In the genomic region with DNA sequence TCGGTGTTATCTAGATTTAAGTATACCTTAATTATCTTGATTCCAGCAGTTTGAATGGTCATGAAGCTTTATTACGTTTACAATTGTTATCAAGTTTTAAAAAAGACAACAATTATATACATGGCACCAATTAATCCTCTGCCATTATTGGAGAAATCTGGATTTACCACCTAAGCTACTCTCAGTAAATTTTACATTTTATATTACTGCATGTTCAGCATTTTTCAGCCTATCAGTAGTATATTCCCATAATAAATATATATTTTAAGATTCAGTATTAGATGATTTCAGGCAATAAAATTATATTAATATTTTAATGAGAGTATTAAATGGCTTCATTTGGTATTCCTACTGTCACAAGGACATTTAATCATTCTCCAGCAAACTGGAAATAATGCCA, we compare ENCODE assay signal across 37 cellular contexts.
"Had no signal": no experiment of that assay in that cellular context is flagged by ENCODE, and none has a peak within 500 bp of the region (broad histone marks: within the 10 kb centered on the region; RNA-seq: fewer than 3 reads in every experiment).

No MANE protein-coding gene starts in this region.

- H3K4me3 Mint-ChIP-seq: activated B cell treated with CpG ODN at 0.5 μM for 24 hours; activated CD4-positive, alpha-beta memory T cell treated with anti-CD3 and anti-CD28 coated beads for 36 hours; activated CD4-positive, alpha-beta T cell treated with anti-CD3 and anti-CD28 coated beads, Interleukin-2, amount 10 ng/mL, durations not matched to agents 24 days and 14 days; activated CD8-positive, alpha-beta T cell treated with anti-CD3 and anti-CD28 coated beads for 36 hours; activated naive CD4-positive, alpha-beta T cell treated with anti-CD3 and anti-CD28 coated beads for 36 hours; activated naive CD8-positive, alpha-beta T cell treated with anti-CD3 and anti-CD28 coated beads for 36 hours; activated T-cell treated with anti-CD3 and anti-CD28 coated beads, Interleukin-2, amount 50 U/mL, for 4 hours; activated T-cell treated with anti-CD3 and anti-CD28 coated beads, Interleukin-2, amount 50 U/mL, for 72 hours; activated T-helper 1 cell treated with anti-CD3 and anti-CD28 coated beads, Interleukin-12 subunit alpha, Interleukin-12 subunit beta, Interleukin-2, Interleukin-4 antibody, amounts not matched to agents 30 ng/mL and 10 ng/mL and 1 ng/mL, durations not matched to agents 14 hours and 24 hours and 36 hours; activated T-helper 17 cell treated with anti-CD3 and anti-CD28 coated beads, Interleukin-2, amount 50 U/mL, for 72 hours; T-helper 1 cell treated with Interleukin-12 subunit alpha and Interleukin-12 subunit beta and Interleukin-4 antibody, amounts not matched to agents 30 μg/mL and 1 μg/mL, for 36 hours; T-helper 2 cell treated with Interferon-gamma antibody and Interleukin-4, amounts not matched to agents 5 μg/mL and 100 μg/mL, for 36 hours had no signal

- H3K27me3 Mint-ChIP-seq: activated B cell treated with CpG ODN at 0.5 μM for 24 hours; activated CD4-positive, alpha-beta memory T cell treated with anti-CD3 and anti-CD28 coated beads for 36 hours; activated CD4-positive, alpha-beta T cell treated with anti-CD3 and anti-CD28 coated beads, Interleukin-2, amount 10 ng/mL, durations not matched to agents 24 days and 14 days; activated CD8-positive, alpha-beta T cell treated with anti-CD3 and anti-CD28 coated beads for 36 hours; activated naive CD8-positive, alpha-beta T cell treated with anti-CD3 and anti-CD28 coated beads for 36 hours; activated T-helper 17 cell treated with anti-CD3 and anti-CD28 coated beads, Interleukin-2, amount 50 U/mL, for 72 hours had no signal

- H3K9me3 Mint-ChIP-seq: activated CD4-positive, alpha-beta T cell treated with anti-CD3 and anti-CD28 coated beads, Interleukin-2, amount 10 ng/mL, durations not matched to agents 24 days and 14 days had no signal

- H3K4me1 ChIP-seq: adrenal gland, body of pancreas, breast epithelium had no signal

- H3K4me3 ChIP-seq: adrenal gland, body of pancreas, breast epithelium had no signal

- H3K27ac ChIP-seq: adrenal gland, body of pancreas, brain microvascular endothelial cell, breast epithelium, VCaP had no signal

- H3K27ac Mint-ChIP-seq: activated B cell treated with CpG ODN at 0.5 μM for 24 hours; activated CD4-positive, alpha-beta memory T cell treated with anti-CD3 and anti-CD28 coated beads for 36 hours; activated CD4-positive, alpha-beta T cell treated with anti-CD3 and anti-CD28 coated beads, Interleukin-2, amount 10 ng/mL, durations not matched to agents 24 days and 14 days; activated CD8-positive, alpha-beta T cell treated with anti-CD3 and anti-CD28 coated beads for 36 hours; activated naive CD4-positive, alpha-beta T cell treated with anti-CD3 and anti-CD28 coated beads for 36 hours; activated naive CD8-positive, alpha-beta T cell treated with anti-CD3 and anti-CD28 coated beads for 36 hours; activated T-cell treated with anti-CD3 and anti-CD28 coated beads, Interleukin-2, amount 50 U/mL, for 72 hours; activated T-helper 1 cell treated with anti-CD3 and anti-CD28 coated beads, Interleukin-12 subunit alpha, Interleukin-12 subunit beta, Interleukin-2, Interleukin-4 antibody, amounts not matched to agents 30 ng/mL and 10 ng/mL and 1 ng/mL, durations not matched to agents 14 hours and 24 hours and 36 hours; activated T-helper 17 cell treated with anti-CD3 and anti-CD28 coated beads, Interleukin-2, amount 50 U/mL, for 72 hours; T-helper 1 cell treated with Interleukin-12 subunit alpha and Interleukin-12 subunit beta and Interleukin-4 antibody, amounts not matched to agents 30 μg/mL and 1 μg/mL, for 36 hours; T-helper 2 cell treated with Interferon-gamma antibody and Interleukin-4, amounts not matched to agents 5 μg/mL and 100 μg/mL, for 36 hours had no signal

- ATAC-seq: activated CD8-positive, alpha-beta T cell treated with anti-CD3 and anti-CD28 coated beads for 36 hours; activated naive CD4-positive, alpha-beta T cell treated with anti-CD3 and anti-CD28 coated beads, Interleukin-2, amount 50 U/mL, for 72 hours; activated T-cell treated with anti-CD3 and anti-CD28 coated beads, Interleukin-2, amount 50 U/mL, for 4 hours; activated T-cell treated with anti-CD3 and anti-CD28 coated beads, Interleukin-2, amount 50 U/mL, for 72 hours; activated T-helper 17 cell treated with anti-CD3 and anti-CD28 coated beads, Interleukin-2, amount 50 U/mL, for 72 hours; body of pancreas had no signal

- FAIRE-seq: astrocyte, TTC549 had no signal

- H3K36me3 Mint-ChIP-seq: activated CD4-positive, alpha-beta memory T cell treated with anti-CD3 and anti-CD28 coated beads for 36 hours had no signal

- DNase-seq: activated B cell treated with CpG ODN at 0.5 μM for 24 hours; activated CD4-positive, alpha-beta memory T cell treated with anti-CD3 and anti-CD28 coated beads for 36 hours; activated CD4-positive, alpha-beta T cell treated with anti-CD3 and anti-CD28 coated beads for 4 hours; activated CD4-positive, alpha-beta T cell treated with anti-CD3 and anti-CD28 coated beads, Interleukin-2, amount 10 ng/mL, durations not matched to agents 24 days and 14 days; activated CD4-positive, alpha-beta T cell treated with anti-CD3 and anti-CD28 coated beads, Interleukin-2, amount 50 U/mL, for 1 hour; activated CD4-positive, alpha-beta T cell treated with anti-CD3 and anti-CD28 coated beads, Interleukin-2, amount 50 U/mL, for 4 hours; activated CD4-positive, CD25-positive, alpha-beta regulatory T cell treated with anti-CD3 and anti-CD28 coated beads, Interleukin-2, amount 50 U/mL, for 72 hours; activated CD8-positive, alpha-beta memory T cell treated with anti-CD3 and anti-CD28 coated beads, Interleukin-2, amount 50 U/mL, for 4 hours; activated CD8-positive, alpha-beta T cell treated with anti-CD3 and anti-CD28 coated beads for 36 hours; activated effector memory CD4-positive, alpha-beta T cell treated with anti-CD3 and anti-CD28 coated beads, Interleukin-2, amount 50 U/mL, for 16 hours; activated gamma-delta T cell treated with Interleukin-2 at 50 U/mL for 16 hours; activated naive CD4-positive, alpha-beta T cell; activated naive CD4-positive, alpha-beta T cell treated with anti-CD3 and anti-CD28 coated beads for 36 hours; activated naive CD4-positive, alpha-beta T cell treated with anti-CD3 and anti-CD28 coated beads, Interleukin-2, amount 50 U/mL, for 16 hours; activated naive CD8-positive, alpha-beta T cell treated with anti-CD3 and anti-CD28 coated beads for 36 hours; activated T-cell treated with anti-CD3 and anti-CD28 coated beads for 4 hours; activated T-cell treated with anti-CD3 and anti-CD28 coated beads, Interleukin-2, amount 50 U/mL, for 1 hour; activated T-cell treated with anti-CD3 and anti-CD28 coated beads, Interleukin-2, amount 50 U/mL, for 4 hours; activated T-cell treated with anti-CD3 and anti-CD28 coated beads, Interleukin-2, amount 50 U/mL, for 72 hours; adrenal gland; amniotic stem cell; aorta; body of pancreas; brain microvascular endothelial cell; central memory CD4-positive, alpha-beta T cell; T-helper 1 cell; T-helper 2 cell; T-helper 9 cell had no signal

- H3K27me3 ChIP-seq: adrenal gland, body of pancreas, brain microvascular endothelial cell, breast epithelium had no signal

- H3K36me3 ChIP-seq: adrenal gland, brain microvascular endothelial cell, breast epithelium had no signal

- H3K9me3 ChIP-seq: adrenal gland, body of pancreas, breast epithelium had no signal

- H3K4me1 Mint-ChIP-seq: activated B cell treated with CpG ODN at 0.5 μM for 24 hours; activated CD4-positive, alpha-beta T cell treated with anti-CD3 and anti-CD28 coated beads, Interleukin-2, amount 10 ng/mL, durations not matched to agents 24 days and 14 days; activated naive CD8-positive, alpha-beta T cell treated with anti-CD3 and anti-CD28 coated beads for 36 hours; activated T-helper 17 cell treated with anti-CD3 and anti-CD28 coated beads, Interleukin-2, amount 50 U/mL, for 72 hours had no signal
